In genomic region chrX:103215768-103216085, GRCh38 we compare ENCODE assay signal across 1 cellular context.
TF ChIP-seq lines count a peak whose summit lies in the region.

No MANE protein-coding gene starts in this region.

TF ChIP-seq in K562, 482 proteins besides CTCF, POLR2A, EP300 and RAD21 (continues in another document):
- TF ChIP-seq AFF1 (IDR thresholded peaks at IDR 0.05; ENCODE audit: low read depth in 1 of 2, partially characterized antibody in 2 of 2) (no peak), LEF1 (IDR thresholded peaks at IDR 0.05) (no peak), NFRKB (IDR thresholded peaks at IDR 0.05; ENCODE audit: low read depth) (peak; percentile 66), FOXP1 (CRISPR knock-in tag; IDR thresholded peaks at IDR 0.05) (no peak), PHF20 (IDR thresholded peaks at IDR 0.05; ENCODE audit: partially characterized antibody) (no peak), HDAC6 (IDR thresholded peaks at IDR 0.05; ENCODE audit: low read depth, low read length) (no peak), ZNF586 (CRISPR knock-in tag; conservative IDR thresholded peaks at IDR 0.05) (no peak), CREBBP (IDR thresholded peaks at IDR 0.05; ENCODE audit: low read depth, low read length) (no peak), RBM34 (IDR thresholded peaks at IDR 0.05; ENCODE audit: borderline replicate concordance, insufficient read depth, low read length) (no peak), SMARCE1 (IDR thresholded peaks at IDR 0.05) (no peak), FOSL1 (tag; conservative IDR thresholded peaks at IDR 0.05) (no peak), E2F1 (CRISPR knock-in tag; IDR thresholded peaks at IDR 0.05) (no peak), TAL1 (IDR thresholded peaks at IDR 0.05) (no peak), ZFP1 (CRISPR knock-in tag; IDR thresholded peaks at IDR 0.05) (no peak), THAP7 (CRISPR knock-in tag; IDR thresholded peaks at IDR 0.05) (no peak), ZNF512 (tag; IDR thresholded peaks at IDR 0.05) (no peak), ILF3 (IDR thresholded peaks at IDR 0.05; ENCODE audit: borderline replicate concordance) (no peak), FOXA3 (CRISPR knock-in tag; conservative IDR thresholded peaks at IDR 0.05 in 1 of 2, IDR thresholded peaks at IDR 0.05 in 1 of 2) (no peak), MCM2 (IDR thresholded peaks at IDR 0.05; ENCODE audit: low read depth) (no peak), CHD4 (IDR thresholded peaks at IDR 0.05; ENCODE audit: insufficient read depth, insufficient replicate concordance, low read depth, low read length, poor library complexity, severe bottlenecking) (no peak), CHD1 (IDR thresholded peaks at IDR 0.05; ENCODE audit: low read length) (no peak), CGGBP1 (CRISPR knock-in tag; IDR thresholded peaks at IDR 0.05) (no peak), ZNF778 (CRISPR knock-in tag; IDR thresholded peaks at IDR 0.05) (no peak), ZNF277 (CRISPR knock-in tag; IDR thresholded peaks at IDR 0.05; ENCODE audit: borderline replicate concordance) (no peak), POLR2B (IDR thresholded peaks at IDR 0.05; ENCODE audit: low read depth, partially characterized antibody) (no peak), HDAC8 (tag; IDR thresholded peaks at IDR 0.05) (no peak), KAT7 (CRISPR knock-in tag; IDR thresholded peaks at IDR 0.05; ENCODE audit: borderline replicate concordance) (0 out of 2 replicates have a peak, but pooled peaks have one; percentile 52), SREBF2 (CRISPR knock-in tag; IDR thresholded peaks at IDR 0.05) (no peak), ZNF518B (CRISPR knock-in tag; IDR thresholded peaks at IDR 0.05) (no peak), TEAD4 (IDR thresholded peaks at IDR 0.05; ENCODE audit: low read length) (peak; percentile 88), TEAD4 (CRISPR knock-in tag; IDR thresholded peaks at IDR 0.05; ENCODE audit: borderline replicate concordance) (no peak), RBBP5 (IDR thresholded peaks at IDR 0.05; ENCODE audit: borderline replicate concordance, insufficient read depth, low read length, poor library complexity, severe bottlenecking) (no peak), CBFB (CRISPR knock-in tag; IDR thresholded peaks at IDR 0.05) (no peak), RNF2 (IDR thresholded peaks at IDR 0.05) (no peak), ESRRA (IDR thresholded peaks at IDR 0.05; ENCODE audit: borderline replicate concordance, low read depth) (no peak), FIP1L1 (IDR thresholded peaks at IDR 0.05; ENCODE audit: low read depth, low read length, poor library complexity, severe bottlenecking) (no peak), ZNF830 (CRISPR knock-in tag; IDR thresholded peaks at IDR 0.05) (no peak), SMARCB1 (IDR thresholded peaks at IDR 0.05; ENCODE audit: insufficient read length, low read depth) (no peak), GMEB1 (CRISPR knock-in tag; IDR thresholded peaks at IDR 0.05) (no peak), SRSF9 (IDR thresholded peaks at IDR 0.05; ENCODE audit: borderline replicate concordance, low read depth, low read length) (no peak), OTX1 (CRISPR knock-in tag; IDR thresholded peaks at IDR 0.05) (no peak), NFATC3 (IDR thresholded peaks at IDR 0.05) (no peak), ZBTB8A (IDR thresholded peaks at IDR 0.05; ENCODE audit: partially characterized antibody) (no peak), MCM7 (IDR thresholded peaks at IDR 0.05) (no peak), CBX1 (IDR thresholded peaks at IDR 0.05; ENCODE audit: low read depth) (no peak), ZNF239 (CRISPR knock-in tag; IDR thresholded peaks at IDR 0.05) (no peak), SRSF7 (optimal IDR thresholded peaks at IDR 0.05; ENCODE audit: low read depth, low read length) (no peak), SIX5 (IDR thresholded peaks at IDR 0.05; ENCODE audit: borderline replicate concordance in 1 of 2, insufficient read depth in 1 of 2, low read depth in 1 of 2, low read length in 2 of 2) (no peak), ASH1L (IDR thresholded peaks at IDR 0.05; ENCODE audit: borderline replicate concordance, low read depth, partially characterized antibody) (no peak), ATF1 (CRISPR knock-in tag; IDR thresholded peaks at IDR 0.05) (no peak), ATF1 (tag; IDR thresholded peaks at IDR 0.05) (no peak), NFIX (CRISPR knock-in tag; IDR thresholded peaks at IDR 0.05; ENCODE audit: low read depth) (no peak), SETDB1 (IDR thresholded peaks at IDR 0.05; ENCODE audit: low read length) (no peak), TRIM25 (IDR thresholded peaks at IDR 0.05; ENCODE audit: borderline replicate concordance) (no peak), CREB5 (CRISPR knock-in tag; IDR thresholded peaks at IDR 0.05) (no peak)
